ENCODE assay signal across 19 cellular contexts in genomic region chr14:51823706-51824105, GRCh38. TPM values are rescaled to one million over a fixed set of nuclear protein-coding genes. Genes with fewer than 3 reads are reported as not detected.
A peak's percentile ranks its signal among the peaks of the same experiment; 100 is the strongest.
DNase-seq lines count a peak whose midpoint lies in the region; ATAC-seq and TF ChIP-seq lines count a peak whose summit lies in the region.
"Had no signal": no experiment of that assay in that cellular context is flagged by ENCODE, and none has a peak within 500 bp of the region (broad histone marks: within the 10 kb centered on the region; RNA-seq: fewer than 3 reads in every experiment).

No MANE protein-coding gene starts in this region.

- CTCF ChIA-PET in mammary epithelial cell (lab: Charles Lee; ENCODE audit: low non-redundant PET), result no interaction called here

- no peak overlapping the region for H3K9ac ChIP-seq in mammary epithelial cell (ENCODE audit: insufficient read depth, low read length)

- no peak for ATAC-seq in HG02759 (IDR thresholded peaks at IDR 0.05; ENCODE audit: unreplicated experiment)
- ATAC-seq: K562, Panc1 had no signal

- H3K4me1 ChIP-seq in mammary epithelial cell (ENCODE audit: insufficient read depth, low read length), result peaks cover 20% of the 10 kb centered on the region

- no peak overlapping the region for H3K4me2 ChIP-seq in mammary epithelial cell (ENCODE audit: insufficient read depth, low read depth, low read length)

- no peak overlapping the region for H2AFZ ChIP-seq in mammary epithelial cell (ENCODE audit: low read depth, low read length)

- intact Hi-C loops in mammary epithelial cell (cut with micrococcal nuclease), result no loop called here

- H3K27ac ChIP-seq in mammary epithelial cell (ENCODE audit: insufficient read depth, low read depth, low read length), result no peak overlapping the region

- 46% methylated on average over 6 of the region's 6 CpGs for WGBS in mammary epithelial cell (ENCODE audit: low coverage, missing lambda C conversion rate)

- H3K4me3 ChIP-seq in mammary epithelial cell (replicated peaks in 1 of 3; ENCODE audit: insufficient read depth in 1 of 3, low read depth in 2 of 3, low read length in 3 of 3), result no peak overlapping the region
- H3K4me3 ChIP-seq: K562, MG63 had no signal

- BruUV-seq in mammary epithelial cell (replicated peaks; lab: Mats Ljungman, UMichigan), result no TSS peak

- no peaks in the 10 kb centered on the region for H4K20me1 ChIP-seq in mammary epithelial cell (ENCODE audit: insufficient read depth, low read length)

- TF ChIP-seq CTCF in mammary epithelial cell (conservative IDR thresholded peaks at IDR 0.05 in 1 of 2, IDR thresholded peaks at IDR 0.05 in 1 of 2; ENCODE audit: extremely low read depth in 1 of 2, insufficient read depth in 1 of 2, low read depth in 1 of 2, low read length in 2 of 2), result no peak

- no peaks in the 10 kb centered on the region for H3K36me3 ChIP-seq in mammary epithelial cell (ENCODE audit: insufficient read depth, low read length)
- H3K36me3 ChIP-seq: MG63 had no signal

- dilution Hi-C loops in mammary epithelial cell (cut with HindIII; ENCODE audit: low sequenced_read_pairs), result no loop called here

- no peaks in the 10 kb centered on the region for H3K9me3 ChIP-seq in mammary epithelial cell (replicated peaks; ENCODE audit: insufficient read depth, low read length)
- H3K9me3 ChIP-seq: MG63 had no signal

- DNase-seq in HCEC 1CT, result peak; percentile 76
- peak; percentile 56 for DNase-seq in M059J (ENCODE audit: low read depth)
- peak; percentile 78 for DNase-seq in mammary epithelial cell
- DNase-seq in glomerular visceral epithelial cell (ENCODE audit: extremely low spot score), result peak; percentile 20
- no peak for DNase-seq in activated T-cell treated with anti-CD3 and anti-CD28 coated beads, Interleukin-2, amount 50 U/mL, for 48 hours
- DNase-seq in stimulated activated naive CD4-positive, alpha-beta T cell treated with Interleukin-2 at 50 U/mL for 16 hours (lab: John Stamatoyannopoulos, UW), result no peak
- no peak for DNase-seq in activated naive CD4-positive, alpha-beta T cell treated with anti-CD3 and anti-CD28 coated beads, Interleukin-2, amount 50 U/mL, for 16 hours
- DNase-seq: CD4-positive, alpha-beta T cell; DMS79 treated with DMSO at 0.1 percent for 48 hours; H9; MG63; NCI-H1092 treated with DMSO at 0.1 percent for 48 hours; NCI-H1694; NCI-H345; NCI-H526 treated with DMSO at 0.1 percent for 48 hours; SHP77 treated with DMSO at 0.1 percent for 48 hours had no signal

- H3K27me3 ChIP-seq in mammary epithelial cell (ENCODE audit: insufficient read depth, low read length), result no peaks in the 10 kb centered on the region
- H3K27me3 ChIP-seq: MG63 had no signal

- no peaks in the 10 kb centered on the region for H3K79me2 ChIP-seq in mammary epithelial cell (ENCODE audit: insufficient read depth, low read length)

- in situ Hi-C loops in mammary epithelial cell (cut with MboI; ENCODE audit: low sequenced_read_pairs in 2 of 2), result no loop called here

RNA-seq across cellular contexts. Expression of gene GNG2, which starts 36.7 kb away (rescaled TPM):
- total RNA-seq in M059J (2014; rRNA removed; shearing (Covaris generic)), result 13.9 and 14.7 TPM in 2 replicates
- 1 to 10 TPM; 2.7 to 6.8 TPM for total RNA-seq in mammary epithelial cell
- 1.0 TPM for polyA plus RNA-seq in mammary epithelial cell
- polyA minus RNA-seq in mammary epithelial cell, result not detected
- polyA plus RNA-seq: K562 had no signal

Comparison
In these comparisons a context has a peak if more than half of its experiments do, and no peak if none do; other contexts are left out.
1. DNase-seq: peak in HCEC 1CT (single experiment), M059J (single experiment), mammary epithelial cell (single experiment) and glomerular visceral epithelial cell (single experiment); none in activated T-cell treated with anti-CD3 and anti-CD28 coated beads, Interleukin-2, amount 50 U/mL, for 48 hours (0 of 2), stimulated activated naive CD4-positive, alpha-beta T cell treated with Interleukin-2 at 50 U/mL for 16 hours (single experiment) and activated naive CD4-positive, alpha-beta T cell treated with anti-CD3 and anti-CD28 coated beads, Interleukin-2, amount 50 U/mL, for 16 hours (single experiment).